13 cellular contexts compared by ENCODE assay signal in genomic region chr1:6770727-6771567, GRCh38. TPM values are rescaled to one million over a fixed set of nuclear protein-coding genes. Genes with fewer than 3 reads are reported as not detected.
DNase-seq lines count a peak whose midpoint lies in the region; ATAC-seq and TF ChIP-seq lines count a peak whose summit lies in the region.
"Had no signal": no experiment of that assay in that cellular context is flagged by ENCODE, and none has a peak within 500 bp of the region (broad histone marks: within the 10 kb centered on the region; RNA-seq: fewer than 3 reads in every experiment).

No MANE protein-coding gene starts in this region.

- H3K56ac ChIP-seq in H9 (ENCODE audit: insufficient read length, low read depth, low read length): no peak overlapping the region

- DNase-seq in H9 (peak; percentile 63), T1000 (lab: John Stamatoyannopoulos, UW) (peak; percentile 65), hepatic stellate cell (ENCODE audit: low spot score) (peak; percentile 46), NCI-H446 treated with DMSO at 0.1 percent for 48 hours (lab: John Stamatoyannopoulos, UW) (no peak), cerebellar cortex (ENCODE audit: low spot score) (no peak)
- no peak for DNase-seq in activated effector memory CD4-positive, alpha-beta T cell treated with Interleukin-2 at 50 U/mL for 16 hours
- DNase-seq in activated CD4-positive, alpha-beta T cell treated with anti-CD3 and anti-CD28 coated beads, Interleukin-2, amount 10 ng/mL, durations not matched to agents 24 days and 14 days: no peak
- DNase-seq: GF-D8, left ventricle myocardium superior, NCI-H1436 treated with DMSO at 0.1 percent for 48 hours had no signal

- H3K9me3 Mint-ChIP-seq in H9: peaks cover 2 to 6% of the 10 kb centered on the region in 2 experiments; a peak in 2 of 5 replicates
- H3K9me3 Mint-ChIP-seq in stimulated activated memory B cell treated with anti-CD40 and anti-IgM and Interleukin-4, amounts not matched to agents 10 μg/mL and 1 μg/mL and 100 μg/mL, for 72 hours: no peaks in the 10 kb centered on the region
- no peaks in the 10 kb centered on the region for H3K9me3 Mint-ChIP-seq in activated CD4-positive, alpha-beta T cell treated with anti-CD3 and anti-CD28 coated beads, Interleukin-2, amount 10 ng/mL, durations not matched to agents 24 days and 14 days
- H3K9me3 Mint-ChIP-seq: stimulated activated naive CD8-positive, alpha-beta T cell treated with anti-CD3 and anti-CD28 coated beads, Interleukin-15, Interleukin-2, amounts not matched to agents 100 ng/mL and 50 ng/mL, for 24 hours; T-helper 1 cell treated with Interleukin-12 subunit alpha and Interleukin-12 subunit beta and Interleukin-4 antibody, amounts not matched to agents 30 μg/mL and 1 μg/mL, for 36 hours had no signal

- H3K23me2 ChIP-seq in H9 (ENCODE audit: insufficient read length, low read depth, low read length, poor library complexity, severe bottlenecking): no peaks in the 10 kb centered on the region

- no peak overlapping the region for H2BK5ac ChIP-seq in H9 (ENCODE audit: insufficient read length, low read length)

- H2BK20ac ChIP-seq in H9 (ENCODE audit: low read depth, low read length, poor library complexity, severe bottlenecking): no peak overlapping the region

- H3K4me1 Mint-ChIP-seq in H9: peaks cover 23 to 24% of the 10 kb centered on the region in 2 experiments
- H3K4me1 Mint-ChIP-seq in stimulated activated memory B cell treated with anti-CD40 and anti-IgM and Interleukin-4, amounts not matched to agents 10 μg/mL and 1 μg/mL and 100 μg/mL, for 72 hours: peaks cover 30% of the 10 kb centered on the region
- no peaks in the 10 kb centered on the region for H3K4me1 Mint-ChIP-seq in activated CD4-positive, alpha-beta T cell treated with anti-CD3 and anti-CD28 coated beads, Interleukin-2, amount 10 ng/mL, durations not matched to agents 24 days and 14 days

- no peaks in the 10 kb centered on the region for H3K9me3 ChIP-seq in H9 (ENCODE audit: control insufficient read depth, low read depth, low read length)

- H3K27me3 ChIP-seq in H9 (ENCODE audit: insufficient read depth, low read length): no peaks in the 10 kb centered on the region

- no peak overlapping the region for H4K91ac ChIP-seq in H9 (ENCODE audit: insufficient read length, low read depth, low read length)

- H2BK15ac ChIP-seq in H9 (ENCODE audit: low read depth, low read length): no peak overlapping the region

- no peaks in the 10 kb centered on the region for H3K79me2 ChIP-seq in H9 (ENCODE audit: insufficient read depth, low read length)

- H3K4me2 ChIP-seq in H9 (ENCODE audit: insufficient read depth, insufficient read length, low read length): no peak overlapping the region

- H3K27me3 Mint-ChIP-seq in H9 (ENCODE audit: low read depth): peaks cover under 1% of the 10 kb centered on the region
- no peaks in the 10 kb centered on the region for H3K27me3 Mint-ChIP-seq in stimulated activated memory B cell treated with anti-CD40 and anti-IgM and Interleukin-4, amounts not matched to agents 10 μg/mL and 1 μg/mL and 100 μg/mL, for 72 hours
- peaks cover 13% of the 10 kb centered on the region for H3K27me3 Mint-ChIP-seq in activated CD4-positive, alpha-beta T cell treated with anti-CD3 and anti-CD28 coated beads, Interleukin-2, amount 10 ng/mL, durations not matched to agents 24 days and 14 days

- no peak overlapping the region for H3T11ph ChIP-seq in H9 (ENCODE audit: low read length)

- H3K4me1 ChIP-seq in H9 (ENCODE audit: insufficient read depth, low read length): no peaks in the 10 kb centered on the region; the same call in 1 of the 2 replicates

- no peak overlapping the region for H3K18ac ChIP-seq in H9 (ENCODE audit: insufficient read length, low read depth, low read length)

- no peaks in the 10 kb centered on the region for H3K79me1 ChIP-seq in H9 (ENCODE audit: insufficient read depth, low read depth, low read length, poor library complexity, severe bottlenecking)

- H2AFZ ChIP-seq in H9 (ENCODE audit: low read length): no peak overlapping the region

- intact Hi-C loops in activated CD4-positive, alpha-beta T cell treated with anti-CD3 and anti-CD28 coated beads, Interleukin-2, amount 10 ng/mL, durations not matched to agents 24 days and 14 days (cut with micrococcal nuclease): no loop called here

- H2BK12ac ChIP-seq in H9 (ENCODE audit: insufficient read length, low read depth, low read length): no peak overlapping the region

- no peak overlapping the region for H3K9ac ChIP-seq in H9 (ENCODE audit: extremely low read depth, insufficient read length, low read length)

- no peak overlapping the region for H2AK5ac ChIP-seq in H9 (ENCODE audit: insufficient read length, low read length)

- H2BK120ac ChIP-seq in H9 (ENCODE audit: low read depth, low read length, poor library complexity, severe bottlenecking): no peak overlapping the region

- no peak overlapping the region for H4K5ac ChIP-seq in H9 (ENCODE audit: insufficient read length, low read depth, low read length)

- H4K20me1 ChIP-seq in H9 (ENCODE audit: control insufficient read depth, insufficient read depth, insufficient read length): no peaks in the 10 kb centered on the region

- no peak overlapping the region for H3K27ac ChIP-seq in H9 (ENCODE audit: insufficient read length, low read depth, low read length)

- no CpG with 5 or more reads among the region's 16 CpGs for WGBS in H9 (ENCODE audit: extremely low coverage, insufficient read length, low lambda C conversion rate)

- H3K4me3 Mint-ChIP-seq in H9: no peak overlapping the region
- H3K4me3 Mint-ChIP-seq in stimulated activated memory B cell treated with anti-CD40 and anti-IgM and Interleukin-4, amounts not matched to agents 10 μg/mL and 1 μg/mL and 100 μg/mL, for 72 hours: peak overlapping the region; percentile 38
- no peak overlapping the region for H3K4me3 Mint-ChIP-seq in activated CD4-positive, alpha-beta T cell treated with anti-CD3 and anti-CD28 coated beads, Interleukin-2, amount 10 ng/mL, durations not matched to agents 24 days and 14 days
- H3K4me3 Mint-ChIP-seq: stimulated activated naive CD8-positive, alpha-beta T cell treated with anti-CD3 and anti-CD28 coated beads, Interleukin-15, Interleukin-2, amounts not matched to agents 100 ng/mL and 50 ng/mL, for 24 hours; T-helper 1 cell treated with Interleukin-12 subunit alpha and Interleukin-12 subunit beta and Interleukin-4 antibody, amounts not matched to agents 30 μg/mL and 1 μg/mL, for 36 hours had no signal

- no peak overlapping the region; a peak in 2 of 7 replicates for H3K27ac Mint-ChIP-seq in H9
- H3K27ac Mint-ChIP-seq in stimulated activated memory B cell treated with anti-CD40 and anti-IgM and Interleukin-4, amounts not matched to agents 10 μg/mL and 1 μg/mL and 100 μg/mL, for 72 hours: peak overlapping the region; percentile 76
- H3K27ac Mint-ChIP-seq in activated CD4-positive, alpha-beta T cell treated with anti-CD3 and anti-CD28 coated beads, Interleukin-2, amount 10 ng/mL, durations not matched to agents 24 days and 14 days: no peak overlapping the region
- H3K27ac Mint-ChIP-seq: stimulated activated naive CD8-positive, alpha-beta T cell treated with anti-CD3 and anti-CD28 coated beads, Interleukin-15, Interleukin-2, amounts not matched to agents 100 ng/mL and 50 ng/mL, for 24 hours; T-helper 1 cell treated with Interleukin-12 subunit alpha and Interleukin-12 subunit beta and Interleukin-4 antibody, amounts not matched to agents 30 μg/mL and 1 μg/mL, for 36 hours had no signal

- no peak for TF ChIP-seq CTCF in H9 (conservative IDR thresholded peaks at IDR 0.05)

- no peak overlapping the region for H3K4ac ChIP-seq in H9 (ENCODE audit: low read depth, low read length)

- H3K23ac ChIP-seq in H9 (ENCODE audit: insufficient read length, low read depth, low read length): no peak overlapping the region

- no peaks in the 10 kb centered on the region for H3K36me3 Mint-ChIP-seq in H9 (ENCODE audit: insufficient read depth in 1 of 3, low read depth in 3 of 3)
- H3K36me3 Mint-ChIP-seq in stimulated activated memory B cell treated with anti-CD40 and anti-IgM and Interleukin-4, amounts not matched to agents 10 μg/mL and 1 μg/mL and 100 μg/mL, for 72 hours: no peaks in the 10 kb centered on the region
- no peaks in the 10 kb centered on the region for H3K36me3 Mint-ChIP-seq in activated CD4-positive, alpha-beta T cell treated with anti-CD3 and anti-CD28 coated beads, Interleukin-2, amount 10 ng/mL, durations not matched to agents 24 days and 14 days (ENCODE audit: low read depth)

- H3K14ac ChIP-seq in H9 (ENCODE audit: insufficient read depth, low read length): no peak overlapping the region

- H4K8ac ChIP-seq in H9 (replicated peaks; ENCODE audit: insufficient read length, low read depth, low read length): no peak overlapping the region

- peak; percentile 96 for ATAC-seq in stimulated activated memory B cell treated with anti-CD40 and anti-IgM and Interleukin-4, amounts not matched to agents 10 μg/mL and 1 μg/mL and 100 μg/mL, for 72 hours
- ATAC-seq: left ventricle myocardium superior had no signal

RNA-seq across cellular contexts. Expression of gene CAMTA1, which starts 14.3 kb away (rescaled TPM):
- 115 and 116 TPM in 2 replicates for total RNA-seq in H9 (2021)
- total RNA-seq in activated CD4-positive, alpha-beta T cell treated with anti-CD3 and anti-CD28 coated beads, Interleukin-2, amount 10 ng/mL, durations not matched to agents 24 days and 14 days: 66.0 and 69.9 TPM in 2 replicates

Comparison
In these comparisons a context has a peak if more than half of its experiments do, and no peak if none do; other contexts are left out.
1. DNase-seq: peak in H9 (single experiment), T1000 (single experiment) and hepatic stellate cell (single experiment); none in NCI-H446 treated with DMSO at 0.1 percent for 48 hours (single experiment), activated effector memory CD4-positive, alpha-beta T cell treated with Interleukin-2 at 50 U/mL for 16 hours (single experiment), cerebellar cortex (single experiment) and activated CD4-positive, alpha-beta T cell treated with anti-CD3 and anti-CD28 coated beads, Interleukin-2, amount 10 ng/mL, durations not matched to agents 24 days and 14 days (single experiment).